20 cellular contexts compared by ENCODE assay signal in genomic region chr4:94961420-94961819, GRCh38.
DNase-seq lines count a peak whose midpoint lies in the region; ATAC-seq, FAIRE-seq and TF ChIP-seq lines count a peak whose summit lies in the region.
"Had no signal": no experiment of that assay in that cellular context is flagged by ENCODE, and none has a peak within 500 bp of the region (broad histone marks: within the 10 kb centered on the region; RNA-seq: fewer than 3 reads in every experiment).

No MANE protein-coding gene starts in this region.

- no peak overlapping the region for H3K27ac ChIP-seq in RWPE1
- H3K27ac ChIP-seq: KMS-11, SK-N-MC had no signal

- H3K36me3 Mint-ChIP-seq in mesothelial cell of epicardium: peaks cover 7% of the 10 kb centered on the region
- H3K36me3 Mint-ChIP-seq in activated T-cell treated with anti-CD3 and anti-CD28 coated beads, Interleukin-2, amount 50 U/mL, for 4 hours (ENCODE audit: insufficient read depth): no peaks in the 10 kb centered on the region

- no peak overlapping the region for H3K4me3 ChIP-seq in epithelial cell of esophagus (ENCODE audit: low read length)
- H3K4me3 ChIP-seq: SK-N-MC had no signal

- no peaks in the 10 kb centered on the region for H3K27me3 Mint-ChIP-seq in mesothelial cell of epicardium (ENCODE audit: low read depth)
- H3K27me3 Mint-ChIP-seq in activated T-cell treated with anti-CD3 and anti-CD28 coated beads, Interleukin-2, amount 50 U/mL, for 4 hours (ENCODE audit: low read depth): no peaks in the 10 kb centered on the region

- TF ChIP-seq CTCF in epithelial cell of esophagus (IDR thresholded peaks at IDR 0.05; ENCODE audit: insufficient read depth, low read depth, low read length, missing control alignments) (no peak), mesothelial cell of epicardium (IDR thresholded peaks at IDR 0.05; ENCODE audit: unreplicated experiment) (no peak), RWPE1 (conservative IDR thresholded peaks at IDR 0.05; ENCODE audit: low read depth) (no peak)

- H3K9me3 Mint-ChIP-seq in mesothelial cell of epicardium: peaks cover 25% of the 10 kb centered on the region
- peaks cover 15% of the 10 kb centered on the region for H3K9me3 Mint-ChIP-seq in activated T-cell treated with anti-CD3 and anti-CD28 coated beads, Interleukin-2, amount 50 U/mL, for 4 hours

- POLR2A ChIA-PET in RWPE1 (lab: Yijun Ruan, JAX; ENCODE audit: low non-redundant PET): no interaction called here

- H3K27ac Mint-ChIP-seq in mesothelial cell of epicardium: peak overlapping the region; percentile 27

- ATAC-seq in GM21528 (IDR thresholded peaks at IDR 0.05; ENCODE audit: low FRiP score, unreplicated experiment): no peak
- no peak for ATAC-seq in activated T-cell treated with anti-CD3 and anti-CD28 coated beads, Interleukin-2, amount 50 U/mL, for 4 hours
- ATAC-seq: PC-3 had no signal

- CTCF ChIA-PET in RWPE1 (lab: Yijun Ruan, JAX): no interaction called here

- peak; percentile 46 for DNase-seq in DMS53 (lab: John Stamatoyannopoulos, UW)
- DNase-seq in amniotic epithelial cell (ENCODE audit: low read depth): peak; percentile 10
- peak; percentile 16 for DNase-seq in epithelial cell of esophagus (ENCODE audit: low read depth)
- DNase-seq in mesothelial cell of epicardium (ENCODE audit: low spot score in 2 of 2, unreplicated experiment in 2 of 2): no peak
- no peak for DNase-seq in RWPE1 (ENCODE audit: low spot score)
- DNase-seq in activated T-cell treated with anti-CD3 and anti-CD28 coated beads, Interleukin-2, amount 50 U/mL, for 4 hours: no peak
- no peak for DNase-seq in urothelium cell line (ENCODE audit: low spot score)
- DNase-seq: C1 segment of cervical spinal cord, Caco-2, DMS79, NCI-H1092, NCI-H1694, NCI-H69, PC-3 had no signal

- H3K4me1 Mint-ChIP-seq in mesothelial cell of epicardium: peaks cover 21% of the 10 kb centered on the region
- no peaks in the 10 kb centered on the region for H3K4me1 Mint-ChIP-seq in activated T-cell treated with anti-CD3 and anti-CD28 coated beads, Interleukin-2, amount 50 U/mL, for 4 hours (ENCODE audit: low read depth)

- no peak overlapping the region for H3K4me3 Mint-ChIP-seq in mesothelial cell of epicardium
- H3K4me3 Mint-ChIP-seq in activated T-cell treated with anti-CD3 and anti-CD28 coated beads, Interleukin-2, amount 50 U/mL, for 4 hours: no peak overlapping the region

- FAIRE-seq in urothelium cell line (lab: Jason Lieb, UNC): no peak
- FAIRE-seq: GM12892, GM19239, H54 had no signal

Comparison
In these comparisons a context has a peak if more than half of its experiments do, and no peak if none do; other contexts are left out.
1. DNase-seq: peak in DMS53 (single experiment), amniotic epithelial cell (single experiment) and epithelial cell of esophagus (single experiment); none in mesothelial cell of epicardium (0 of 2), RWPE1 (single experiment), activated T-cell treated with anti-CD3 and anti-CD28 coated beads, Interleukin-2, amount 50 U/mL, for 4 hours (single experiment) and urothelium cell line (single experiment).